In the genomic region with DNA sequence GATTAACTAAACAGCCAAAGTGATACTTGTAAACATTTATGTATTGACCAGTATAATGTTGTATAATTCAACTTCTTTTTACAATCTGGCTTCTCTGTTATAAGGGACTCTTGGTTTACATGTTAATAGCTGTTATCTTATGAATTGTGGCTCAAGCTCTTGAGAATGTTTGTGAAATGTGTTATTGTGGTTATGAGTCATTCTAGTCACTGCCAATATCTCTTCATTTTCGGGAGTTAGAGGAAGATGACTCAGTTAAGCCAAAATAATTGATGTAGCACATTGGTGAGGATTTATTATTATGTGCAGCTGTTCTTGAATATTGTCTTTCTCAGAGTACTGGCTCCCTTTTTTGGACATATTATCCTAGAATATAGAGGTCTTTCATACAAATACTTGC, we compare ENCODE assay signal across 1 cellular context.
TF ChIP-seq lines count a peak whose summit lies in the region.

No MANE protein-coding gene starts in this region.

TF ChIP-seq in GM12878, 131 proteins besides CTCF, POLR2A, EP300 and RAD21 (continued from another document):
- TF ChIP-seq, protein P1, sequence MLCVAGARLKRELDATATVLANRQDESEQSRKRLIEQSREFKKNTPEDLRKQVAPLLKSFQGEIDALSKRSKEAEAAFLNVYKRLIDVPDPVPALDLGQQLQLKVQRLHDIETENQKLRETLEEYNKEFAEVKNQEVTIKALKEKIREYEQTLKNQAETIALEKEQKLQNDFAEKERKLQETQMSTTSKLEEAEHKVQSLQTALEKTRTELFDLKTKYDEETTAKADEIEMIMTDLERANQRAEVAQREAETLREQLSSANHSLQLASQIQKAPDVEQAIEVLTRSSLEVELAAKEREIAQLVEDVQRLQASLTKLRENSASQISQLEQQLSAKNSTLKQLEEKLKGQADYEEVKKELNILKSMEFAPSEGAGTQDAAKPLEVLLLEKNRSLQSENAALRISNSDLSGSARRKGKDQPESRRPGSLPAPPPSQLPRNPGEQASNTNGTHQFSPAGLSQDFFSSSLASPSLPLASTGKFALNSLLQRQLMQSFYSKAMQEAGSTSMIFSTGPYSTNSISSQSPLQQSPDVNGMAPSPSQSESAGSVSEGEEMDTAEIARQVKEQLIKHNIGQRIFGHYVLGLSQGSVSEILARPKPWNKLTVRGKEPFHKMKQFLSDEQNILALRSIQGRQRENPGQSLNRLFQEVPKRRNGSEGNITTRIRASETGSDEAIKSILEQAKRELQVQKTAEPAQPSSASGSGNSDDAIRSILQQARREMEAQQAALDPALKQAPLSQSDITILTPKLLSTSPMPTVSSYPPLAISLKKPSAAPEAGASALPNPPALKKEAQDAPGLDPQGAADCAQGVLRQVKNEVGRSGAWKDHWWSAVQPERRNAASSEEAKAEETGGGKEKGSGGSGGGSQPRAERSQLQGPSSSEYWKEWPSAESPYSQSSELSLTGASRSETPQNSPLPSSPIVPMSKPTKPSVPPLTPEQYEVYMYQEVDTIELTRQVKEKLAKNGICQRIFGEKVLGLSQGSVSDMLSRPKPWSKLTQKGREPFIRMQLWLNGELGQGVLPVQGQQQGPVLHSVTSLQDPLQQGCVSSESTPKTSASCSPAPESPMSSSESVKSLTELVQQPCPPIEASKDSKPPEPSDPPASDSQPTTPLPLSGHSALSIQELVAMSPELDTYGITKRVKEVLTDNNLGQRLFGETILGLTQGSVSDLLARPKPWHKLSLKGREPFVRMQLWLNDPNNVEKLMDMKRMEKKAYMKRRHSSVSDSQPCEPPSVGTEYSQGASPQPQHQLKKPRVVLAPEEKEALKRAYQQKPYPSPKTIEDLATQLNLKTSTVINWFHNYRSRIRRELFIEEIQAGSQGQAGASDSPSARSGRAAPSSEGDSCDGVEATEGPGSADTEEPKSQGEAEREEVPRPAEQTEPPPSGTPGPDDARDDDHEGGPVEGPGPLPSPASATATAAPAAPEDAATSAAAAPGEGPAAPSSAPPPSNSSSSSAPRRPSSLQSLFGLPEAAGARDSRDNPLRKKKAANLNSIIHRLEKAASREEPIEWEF (IDR thresholded peaks at IDR 0.05; ENCODE audit: insufficient replicate concordance, low read depth, low read length), result peak; percentile 34
- TF ChIP-seq BMI1 (IDR thresholded peaks at IDR 0.05; ENCODE audit: borderline replicate concordance), result peak; percentile 76
- no peak for TF ChIP-seq KLF5 (IDR thresholded peaks at IDR 0.05; ENCODE audit: partially characterized antibody)
- TF ChIP-seq, protein P2, sequence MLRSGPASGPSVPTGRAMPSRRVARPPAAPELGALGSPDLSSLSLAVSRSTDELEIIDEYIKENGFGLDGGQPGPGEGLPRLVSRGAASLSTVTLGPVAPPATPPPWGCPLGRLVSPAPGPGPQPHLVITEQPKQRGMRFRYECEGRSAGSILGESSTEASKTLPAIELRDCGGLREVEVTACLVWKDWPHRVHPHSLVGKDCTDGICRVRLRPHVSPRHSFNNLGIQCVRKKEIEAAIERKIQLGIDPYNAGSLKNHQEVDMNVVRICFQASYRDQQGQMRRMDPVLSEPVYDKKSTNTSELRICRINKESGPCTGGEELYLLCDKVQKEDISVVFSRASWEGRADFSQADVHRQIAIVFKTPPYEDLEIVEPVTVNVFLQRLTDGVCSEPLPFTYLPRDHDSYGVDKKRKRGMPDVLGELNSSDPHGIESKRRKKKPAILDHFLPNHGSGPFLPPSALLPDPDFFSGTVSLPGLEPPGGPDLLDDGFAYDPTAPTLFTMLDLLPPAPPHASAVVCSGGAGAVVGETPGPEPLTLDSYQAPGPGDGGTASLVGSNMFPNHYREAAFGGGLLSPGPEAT (IDR thresholded peaks at IDR 0.05; ENCODE audit: low read depth), result peak; percentile 89
- peak; percentile 79; the same call in 1 of the 2 replicates for TF ChIP-seq ZNF24 (IDR thresholded peaks at IDR 0.05)
- TF ChIP-seq FOXM1 (IDR thresholded peaks at IDR 0.05; ENCODE audit: low read depth, low read length), result no peak
- 0 out of 2 replicates have a peak, but pooled peaks have one; percentile 42 for TF ChIP-seq NBN (IDR thresholded peaks at IDR 0.05)
- no peak for TF ChIP-seq MTA3 (IDR thresholded peaks at IDR 0.05; ENCODE audit: borderline replicate concordance, low read length)
- TF ChIP-seq, protein P3, sequence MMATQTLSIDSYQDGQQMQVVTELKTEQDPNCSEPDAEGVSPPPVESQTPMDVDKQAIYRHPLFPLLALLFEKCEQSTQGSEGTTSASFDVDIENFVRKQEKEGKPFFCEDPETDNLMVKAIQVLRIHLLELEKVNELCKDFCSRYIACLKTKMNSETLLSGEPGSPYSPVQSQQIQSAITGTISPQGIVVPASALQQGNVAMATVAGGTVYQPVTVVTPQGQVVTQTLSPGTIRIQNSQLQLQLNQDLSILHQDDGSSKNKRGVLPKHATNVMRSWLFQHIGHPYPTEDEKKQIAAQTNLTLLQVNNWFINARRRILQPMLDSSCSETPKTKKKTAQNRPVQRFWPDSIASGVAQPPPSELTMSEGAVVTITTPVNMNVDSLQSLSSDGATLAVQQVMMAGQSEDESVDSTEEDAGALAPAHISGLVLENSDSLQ (IDR thresholded peaks at IDR 0.05), result peak; percentile 29; the same call in 1 of the 2 replicates
- peak; percentile 82 for TF ChIP-seq IRF4 (IDR thresholded peaks at IDR 0.05; ENCODE audit: low read depth, low read length)
- TF ChIP-seq CBX5 (IDR thresholded peaks at IDR 0.05; ENCODE audit: low read depth), result no peak
- peak; percentile 85 for TF ChIP-seq JUNB (IDR thresholded peaks at IDR 0.05)
- TF ChIP-seq RUNX3 (IDR thresholded peaks at IDR 0.05; ENCODE audit: low read length), result peak; percentile 89
- no peak for TF ChIP-seq CHD1 (IDR thresholded peaks at IDR 0.05; ENCODE audit: low read depth, low read length)
- TF ChIP-seq, protein P4, sequence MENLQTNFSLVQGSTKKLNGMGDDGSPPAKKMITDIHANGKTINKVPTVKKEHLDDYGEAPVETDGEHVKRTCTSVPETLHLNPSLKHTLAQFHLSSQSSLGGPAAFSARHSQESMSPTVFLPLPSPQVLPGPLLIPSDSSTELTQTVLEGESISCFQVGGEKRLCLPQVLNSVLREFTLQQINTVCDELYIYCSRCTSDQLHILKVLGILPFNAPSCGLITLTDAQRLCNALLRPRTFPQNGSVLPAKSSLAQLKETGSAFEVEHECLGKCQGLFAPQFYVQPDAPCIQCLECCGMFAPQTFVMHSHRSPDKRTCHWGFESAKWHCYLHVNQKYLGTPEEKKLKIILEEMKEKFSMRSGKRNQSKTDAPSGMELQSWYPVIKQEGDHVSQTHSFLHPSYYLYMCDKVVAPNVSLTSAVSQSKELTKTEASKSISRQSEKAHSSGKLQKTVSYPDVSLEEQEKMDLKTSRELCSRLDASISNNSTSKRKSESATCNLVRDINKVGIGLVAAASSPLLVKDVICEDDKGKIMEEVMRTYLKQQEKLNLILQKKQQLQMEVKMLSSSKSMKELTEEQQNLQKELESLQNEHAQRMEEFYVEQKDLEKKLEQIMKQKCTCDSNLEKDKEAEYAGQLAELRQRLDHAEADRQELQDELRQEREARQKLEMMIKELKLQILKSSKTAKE (IDR thresholded peaks at IDR 0.05; ENCODE audit: low read depth, poor library complexity, severe bottlenecking), result peak; percentile 29
- TF ChIP-seq, protein P5, sequence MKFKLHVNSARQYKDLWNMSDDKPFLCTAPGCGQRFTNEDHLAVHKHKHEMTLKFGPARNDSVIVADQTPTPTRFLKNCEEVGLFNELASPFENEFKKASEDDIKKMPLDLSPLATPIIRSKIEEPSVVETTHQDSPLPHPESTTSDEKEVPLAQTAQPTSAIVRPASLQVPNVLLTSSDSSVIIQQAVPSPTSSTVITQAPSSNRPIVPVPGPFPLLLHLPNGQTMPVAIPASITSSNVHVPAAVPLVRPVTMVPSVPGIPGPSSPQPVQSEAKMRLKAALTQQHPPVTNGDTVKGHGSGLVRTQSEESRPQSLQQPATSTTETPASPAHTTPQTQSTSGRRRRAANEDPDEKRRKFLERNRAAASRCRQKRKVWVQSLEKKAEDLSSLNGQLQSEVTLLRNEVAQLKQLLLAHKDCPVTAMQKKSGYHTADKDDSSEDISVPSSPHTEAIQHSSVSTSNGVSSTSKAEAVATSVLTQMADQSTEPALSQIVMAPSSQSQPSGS (IDR thresholded peaks at IDR 0.05; ENCODE audit: low read length), result peak; percentile 74
- TF ChIP-seq STAT3 (IDR thresholded peaks at IDR 0.05; ENCODE audit: low read depth, low read length), result peak; percentile 35; the same call in 1 of the 2 replicates
- TF ChIP-seq SIX5 (IDR thresholded peaks at IDR 0.05; ENCODE audit: low read depth, low read length, severe bottlenecking), result no peak
- TF ChIP-seq BHLHE40 (IDR thresholded peaks at IDR 0.05; ENCODE audit: borderline replicate concordance in 1 of 2, low read depth in 2 of 2, low read length in 1 of 2), result peak; percentile 35 to 51; a peak in 1 of 4 replicates
- no peak for TF ChIP-seq ZNF384 (IDR thresholded peaks at IDR 0.05; ENCODE audit: borderline replicate concordance, low read depth, low read length)
- peak; percentile 39; the same call in 1 of the 2 replicates for TF ChIP-seq SMARCA5 (IDR thresholded peaks at IDR 0.05)
- TF ChIP-seq HDAC2 (IDR thresholded peaks at IDR 0.05), result no peak
- 0 out of 2 replicates have a peak, but pooled peaks have one; percentile 30 for TF ChIP-seq TCF12 (IDR thresholded peaks at IDR 0.05; ENCODE audit: low read depth, low read length)
- TF ChIP-seq IKZF2 (IDR thresholded peaks at IDR 0.05), result peak; percentile 93 to 97
- peak; percentile 95 for TF ChIP-seq ZNF217 (IDR thresholded peaks at IDR 0.05)
- TF ChIP-seq ATF7 (IDR thresholded peaks at IDR 0.05; ENCODE audit: low read depth), result peak; percentile 90
- peak; percentile 89; the same call in 1 of the 2 replicates for TF ChIP-seq BACH1 (IDR thresholded peaks at IDR 0.05; ENCODE audit: borderline replicate concordance)
